In genomic region chr3:156554515-156554841, GRCh38 we compare ENCODE assay signal across 1 cellular context.
TF ChIP-seq lines count a peak whose summit lies in the region.

No MANE protein-coding gene starts in this region.

TF ChIP-seq in HCT116, 20 proteins besides CTCF, POLR2A, EP300 and RAD21 (continued from another document):
- TF ChIP-seq YY1 (IDR thresholded peaks at IDR 0.05; ENCODE audit: extremely low read depth, insufficient replicate concordance, low read depth, low read length): no peak
- TF ChIP-seq JUND (IDR thresholded peaks at IDR 0.05): no peak
- TF ChIP-seq EGR1 (IDR thresholded peaks at IDR 0.05; ENCODE audit: low read depth): no peak
- no peak for TF ChIP-seq SRF (IDR thresholded peaks at IDR 0.05; ENCODE audit: low read depth)
